ENCODE assay signal across 16 cellular contexts in the genomic region with DNA sequence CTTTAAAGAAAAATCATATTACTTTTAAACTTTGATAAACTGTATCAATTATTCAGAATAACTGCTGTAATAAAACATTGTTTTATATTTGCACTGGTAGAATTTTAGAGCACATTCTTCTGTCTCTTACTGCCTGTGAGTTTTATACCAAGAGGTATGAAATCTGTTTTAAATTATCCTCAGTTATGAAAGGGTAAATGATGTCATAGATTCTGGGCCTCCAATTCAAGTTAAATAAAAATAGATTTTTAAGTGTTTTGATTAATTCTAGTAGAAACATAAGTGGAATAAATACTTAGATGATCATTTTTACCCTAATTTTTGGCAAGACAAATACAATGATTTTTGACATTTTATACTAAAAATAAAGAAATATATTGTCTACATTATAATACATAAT.
"Had no signal": no experiment of that assay in that cellular context is flagged by ENCODE, and none has a peak within 500 bp of the region (broad histone marks: within the 10 kb centered on the region; RNA-seq: fewer than 3 reads in every experiment).

No MANE protein-coding gene starts in this region.

- H3K9me3 ChIP-seq: gastrocnemius medialis, left lung, ovary, testis had no signal

- ATAC-seq: activated CD8-positive, alpha-beta T cell treated with anti-CD3 and anti-CD28 coated beads, Interleukin-2, amount 10 ng/mL, durations not matched to agents 7 days and 5 days; activated naive CD8-positive, alpha-beta T cell treated with anti-CD3 and anti-CD28 coated beads, Interleukin-2, amount 50 U/mL, for 24 hours; gastrocnemius medialis; heart right ventricle; left lung; stimulated activated naive CD8-positive, alpha-beta T cell treated with anti-CD3 and anti-CD28 coated beads, Interleukin-15, amount 100 ng/mL, for 72 hours had no signal

- H3K27ac ChIP-seq: gastrocnemius medialis, heart right ventricle, left lung, ovary, testis had no signal

- H3K36me3 ChIP-seq: gastrocnemius medialis, heart right ventricle, left lung, ovary had no signal

- H3K4me3 ChIP-seq: gastrocnemius medialis, heart right ventricle, left lung, ovary, testis had no signal

- DNase-seq: activated CD4-positive, alpha-beta T cell treated with anti-CD3 and anti-CD28 coated beads for 48 hours; activated CD8-positive, alpha-beta memory T cell treated with anti-CD3 and anti-CD28 coated beads, Interleukin-2, amount 50 U/mL, for 48 hours; activated CD8-positive, alpha-beta T cell treated with anti-CD3 and anti-CD28 coated beads, Interleukin-2, amount 10 ng/mL, durations not matched to agents 7 days and 5 days; activated naive CD4-positive, alpha-beta T cell treated with Interleukin-2 at 50 U/mL for 16 hours; activated naive CD8-positive, alpha-beta T cell treated with anti-CD3 and anti-CD28 coated beads, Interleukin-2, amount 50 U/mL, for 24 hours; cortex of kidney; effector memory CD4-positive, alpha-beta T cell; gastrocnemius medialis; heart right ventricle; left lung; nephron progenitor cell; ovary; stimulated activated CD4-positive, alpha-beta T cell treated with anti-CD3 and anti-CD28 coated beads, Interleukin-4, amount 100 ng/mL, for 4 hours; stimulated activated naive CD8-positive, alpha-beta T cell treated with anti-CD3 and anti-CD28 coated beads, Interleukin-15, amount 100 ng/mL, for 72 hours; testis had no signal

- H3K4me1 ChIP-seq: gastrocnemius medialis, heart right ventricle, left lung, testis had no signal

- FAIRE-seq: keratinocyte had no signal

- H3K27me3 ChIP-seq: gastrocnemius medialis, heart right ventricle, left lung, ovary, testis had no signal
